ENCODE assay signal across 14 cellular contexts in the genomic region with DNA sequence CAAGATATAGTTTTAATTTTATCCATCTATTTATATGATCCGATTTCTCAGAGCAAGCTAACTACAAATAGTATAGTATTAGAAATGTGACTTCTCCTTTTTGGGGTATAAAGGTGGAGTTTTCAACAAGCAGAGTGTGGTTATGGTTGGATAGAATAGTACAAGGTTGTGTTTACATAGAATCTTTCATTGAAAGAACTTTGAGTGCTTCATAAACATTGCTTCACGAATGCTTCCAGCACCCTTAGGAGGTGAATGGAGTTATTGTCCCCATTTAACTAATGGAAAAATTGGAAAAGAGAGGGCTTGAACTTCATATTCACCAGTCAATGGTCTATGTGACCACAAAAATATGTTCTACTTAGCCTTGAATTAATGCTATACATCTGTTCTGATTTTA.
DNase-seq lines count a peak whose midpoint lies in the region; ATAC-seq, FAIRE-seq and TF ChIP-seq lines count a peak whose summit lies in the region.
"Had no signal": no experiment of that assay in that cellular context is flagged by ENCODE, and none has a peak within 500 bp of the region (broad histone marks: within the 10 kb centered on the region; RNA-seq: fewer than 3 reads in every experiment).

No MANE protein-coding gene starts in this region.

- POLR2A ChIA-PET in HepG2 (lab: Yijun Ruan, JAX), result interaction anchor here (1.2 to 2.2 kb wide), 2 partner anchors 134 to 135 kb away, joined by 3 to 9 read pairs; a partner anchor contains a TSS

- H2BK5ac ChIP-seq in H9 (ENCODE audit: insufficient read length, low read length), result no peak overlapping the region

- H3K4me1 Mint-ChIP-seq in H9, result peaks cover 10 to 11% of the 10 kb centered on the region in 2 experiments
- H3K4me1 Mint-ChIP-seq: CD4-positive, alpha-beta memory T cell; IgD-negative memory B cell had no signal

- H3K36me3 Mint-ChIP-seq in H9 (ENCODE audit: insufficient read depth in 1 of 3, low read depth in 3 of 3), result 0 out of 7 replicates have a peak, but pooled peaks cover 0 to 1% (median 0%) of the 10 kb centered on the region in 3 experiments
- H3K36me3 Mint-ChIP-seq: CD4-positive, alpha-beta memory T cell had no signal

- H2BK12ac ChIP-seq in H9 (ENCODE audit: insufficient read length, low read depth, low read length), result no peak overlapping the region

- H4K91ac ChIP-seq in H9 (ENCODE audit: insufficient read length, low read depth, low read length), result no peak overlapping the region

- H4K8ac ChIP-seq in H9 (replicated peaks; ENCODE audit: insufficient read length, low read depth, low read length), result no peak overlapping the region

- H3K9me3 ChIP-seq in HepG2 (ENCODE audit: low read length) (no peaks in the 10 kb centered on the region), right lobe of liver (no peaks in the 10 kb centered on the region), sigmoid colon (no peaks in the 10 kb centered on the region), H9 (ENCODE audit: control insufficient read depth, low read depth, low read length) (no peaks in the 10 kb centered on the region)
- H3K9me3 ChIP-seq: A549, BE2C had no signal

- TF ChIP-seq CTCF in HepG2 (CRISPR knock-in tag; IDR thresholded peaks at IDR 0.05) (no peak), right lobe of liver (IDR thresholded peaks at IDR 0.05) (no peak), sigmoid colon (IDR thresholded peaks at IDR 0.05) (no peak), H9 (conservative IDR thresholded peaks at IDR 0.05) (no peak)

- CTCF ChIA-PET in HepG2 (lab: Yijun Ruan, JAX; ENCODE audit: low intra/inter-chr PET ratio, low total read pairs), result no interaction called here

- TF ChIP-seq EP300 in HepG2 (IDR thresholded peaks at IDR 0.05; ENCODE audit: low read depth in 2 of 2, low read length in 2 of 2) (peak; percentile 46 to 93; a peak in 3 of 4 replicates), HepG2 (CRISPR knock-in tag; IDR thresholded peaks at IDR 0.05; ENCODE audit: borderline replicate concordance) (no peak), sigmoid colon (IDR thresholded peaks at IDR 0.05) (no peak)

- H4K20me1 ChIP-seq in HepG2 (ENCODE audit: insufficient read depth, low read length) (no peaks in the 10 kb centered on the region), H9 (ENCODE audit: control insufficient read depth, insufficient read depth, insufficient read length) (no peaks in the 10 kb centered on the region)

- no peak overlapping the region for H3K9ac ChIP-seq in HepG2 (ENCODE audit: insufficient read depth, low read depth, low read length)
- no peak overlapping the region for H3K9ac ChIP-seq in H9 (ENCODE audit: extremely low read depth, insufficient read length, low read length)

- H3T11ph ChIP-seq in H9 (ENCODE audit: low read length), result no peak overlapping the region

- no peak for TF ChIP-seq RAD21 in HepG2 (CRISPR knock-in tag; IDR thresholded peaks at IDR 0.05)

- H3K79me2 ChIP-seq in HepG2 (ENCODE audit: insufficient read depth, low read length) (no peaks in the 10 kb centered on the region), H9 (ENCODE audit: insufficient read depth, low read length) (no peaks in the 10 kb centered on the region)

- TF ChIP-seq POLR2A in HepG2 (IDR thresholded peaks at IDR 0.05; ENCODE audit: insufficient read depth in 1 of 2, low read depth in 2 of 2, low read length in 2 of 2), result no peak
- TF ChIP-seq POLR2A in right lobe of liver (IDR thresholded peaks at IDR 0.05), result no peak
- no peak for TF ChIP-seq POLR2A in sigmoid colon (IDR thresholded peaks at IDR 0.05)

- no peak overlapping the region for H3K4me3 Mint-ChIP-seq in H9
- H3K4me3 Mint-ChIP-seq: CD4-positive, alpha-beta memory T cell; IgD-negative memory B cell had no signal

- H3K18ac ChIP-seq in H9 (ENCODE audit: insufficient read length, low read depth, low read length), result no peak overlapping the region

- DNase-seq in HepG2 (ENCODE audit: low spot score) (peak; percentile 87), right lobe of liver (no peak), HuH-7 (ENCODE audit: low spot score) (peak; percentile 40), NCI-H510A treated with DMSO at 0.1 percent for 48 hours (lab: John Stamatoyannopoulos, UW) (peak; percentile 28), medulla oblongata (ENCODE audit: extremely low spot score) (no peak), sigmoid colon (no peak), H9 (no peak)
- DNase-seq: BE2C; CD4-positive, alpha-beta memory T cell had no signal

- H2AK5ac ChIP-seq in H9 (ENCODE audit: insufficient read length, low read length), result no peak overlapping the region

- peaks cover 2 to 3% of the 10 kb centered on the region in 2 experiments; a peak in 3 of 5 replicates for H3K9me3 Mint-ChIP-seq in H9
- H3K9me3 Mint-ChIP-seq: CD4-positive, alpha-beta memory T cell; IgD-negative memory B cell had no signal

- H3K4me3 ChIP-seq in HepG2 (replicated peaks in 1 of 3; ENCODE audit: insufficient read depth in 1 of 3, low read depth in 2 of 3, low read length in 3 of 3) (no peak overlapping the region), right lobe of liver (no peak overlapping the region), sigmoid colon (no peak overlapping the region)
- H3K4me3 ChIP-seq: A549 had no signal

- H3K14ac ChIP-seq in H9 (ENCODE audit: insufficient read depth, low read length), result no peak overlapping the region

- H2AFZ ChIP-seq in HepG2 (ENCODE audit: low read length), result no peak overlapping the region
- no peak overlapping the region for H2AFZ ChIP-seq in H9 (ENCODE audit: low read length)

- H2BK20ac ChIP-seq in H9 (ENCODE audit: low read depth, low read length, poor library complexity, severe bottlenecking), result no peak overlapping the region

- no peak overlapping the region for H3K56ac ChIP-seq in H9 (ENCODE audit: insufficient read length, low read depth, low read length)

- H3K36me3 ChIP-seq in HepG2 (replicated peaks in 1 of 2; ENCODE audit: control insufficient read depth in 1 of 2, insufficient read depth in 2 of 2, low read length in 2 of 2) (no peaks in the 10 kb centered on the region), right lobe of liver (no peaks in the 10 kb centered on the region), sigmoid colon (no peaks in the 10 kb centered on the region)
- H3K36me3 ChIP-seq: BE2C had no signal

- H4K5ac ChIP-seq in H9 (ENCODE audit: insufficient read length, low read depth, low read length), result no peak overlapping the region

- no TSS peak for BruUV-seq in HepG2 (replicated peaks; lab: Mats Ljungman, UMichigan)

- H3K4me2 ChIP-seq in HepG2 (ENCODE audit: low read depth, low read length) (peak overlapping the region; percentile 47), H9 (ENCODE audit: insufficient read depth, insufficient read length, low read length) (no peak overlapping the region)
- H3K4me2 ChIP-seq: A549 had no signal

- no peaks in the 10 kb centered on the region for H3K27me3 Mint-ChIP-seq in H9 (ENCODE audit: low read depth)
- H3K27me3 Mint-ChIP-seq: IgD-negative memory B cell had no signal

- ATAC-seq in HepG2 (peak; percentile 99), right lobe of liver (no peak)
- ATAC-seq: A549, HCT116 had no signal

- no peak overlapping the region for H3K23ac ChIP-seq in H9 (ENCODE audit: insufficient read length, low read depth, low read length)

- under 1% methylated on average over 2 of the region's 2 CpGs for WGBS in HepG2 (ENCODE audit: low lambda C conversion rate)
- 59% methylated on average over 2 of the region's 2 CpGs for WGBS in right lobe of liver (ENCODE audit: insufficient coverage, low coverage, low lambda C conversion rate, missing lambda C conversion rate)
- WGBS in sigmoid colon, 2 donors, result 53 to 78% methylated on average over 2 of the region's 2 CpGs
- WGBS in H9 (ENCODE audit: extremely low coverage, insufficient read length, low lambda C conversion rate), result no CpG with 5 or more reads among the region's 2 CpGs

- FAIRE-seq in HepG2 (lab: Jason Lieb, UNC) (peak; percentile 89), islet of Langerhans (lab: Jason Lieb, UNC) (peak; percentile 5)
- FAIRE-seq: A549 had no signal

- H2BK120ac ChIP-seq in H9 (ENCODE audit: low read depth, low read length, poor library complexity, severe bottlenecking), result no peak overlapping the region

- H3K4me1 ChIP-seq in HepG2 (ENCODE audit: insufficient read depth, low read length) (peaks cover 42% of the 10 kb centered on the region), right lobe of liver (no peaks in the 10 kb centered on the region), sigmoid colon (peaks cover 0 to 11% (median 4%) of the 10 kb centered on the region in 4 donors), H9 (ENCODE audit: insufficient read depth, low read length) (no peaks in the 10 kb centered on the region)
- H3K4me1 ChIP-seq: A549, BE2C had no signal

- H3K27ac ChIP-seq in HepG2 (ENCODE audit: extremely low read length, insufficient read depth, low read length) (peak overlapping the region; percentile 31), right lobe of liver (no peak overlapping the region), sigmoid colon (no peak overlapping the region), H9 (ENCODE audit: insufficient read length, low read depth, low read length) (no peak overlapping the region)
- H3K27ac ChIP-seq: A549, C4-2B had no signal

- intact Hi-C loops in HepG2 (cut with micrococcal nuclease; ENCODE audit: unreplicated experiment) (loop anchor here (1.0 kb wide), 3 partner anchors 11 to 134 kb away; a partner anchor contains a TSS), right lobe of liver (cut with DNase I) (no loop called here), sigmoid colon (cut with DNase I) (no loop called here)

- no peaks in the 10 kb centered on the region for H3K27me3 ChIP-seq in HepG2 (ENCODE audit: control insufficient read depth in 1 of 2, insufficient read depth in 2 of 2, low read length in 2 of 2)
- no peaks in the 10 kb centered on the region for H3K27me3 ChIP-seq in right lobe of liver
- no peaks in the 10 kb centered on the region for H3K27me3 ChIP-seq in sigmoid colon
- no peaks in the 10 kb centered on the region for H3K27me3 ChIP-seq in H9 (ENCODE audit: insufficient read depth, low read length)
- H3K27me3 ChIP-seq: BE2C had no signal

- H2BK15ac ChIP-seq in H9 (ENCODE audit: low read depth, low read length), result no peak overlapping the region

- H3K27ac Mint-ChIP-seq in H9, result no peak overlapping the region
- H3K27ac Mint-ChIP-seq: IgD-negative memory B cell had no signal

- H3K23me2 ChIP-seq in H9 (ENCODE audit: insufficient read length, low read depth, low read length, poor library complexity, severe bottlenecking), result no peaks in the 10 kb centered on the region

- no peak overlapping the region for H3K4ac ChIP-seq in H9 (ENCODE audit: low read depth, low read length)

- no peaks in the 10 kb centered on the region for H3K79me1 ChIP-seq in H9 (ENCODE audit: insufficient read depth, low read depth, low read length, poor library complexity, severe bottlenecking)

- in situ Hi-C loops in HepG2 (cut with HindIII; ENCODE audit: extremely low pct_ligation_motif_present, low pct_unique_long_range_greater_than_20kb), result no loop called here

TF ChIP-seq in HepG2, 621 proteins besides CTCF, POLR2A, EP300 and RAD21 (continues in another document):
- TF ChIP-seq SRSF9 (IDR thresholded peaks at IDR 0.05; ENCODE audit: borderline replicate concordance, insufficient read depth, low read depth, low read length, poor library complexity, severe bottlenecking) (no peak), ZNF644 (CRISPR knock-in tag; IDR thresholded peaks at IDR 0.05; ENCODE audit: low read depth) (peak; percentile 81), MED13 (CRISPR knock-in tag; IDR thresholded peaks at IDR 0.05) (0 out of 2 replicates have a peak, but pooled peaks have one; percentile 41), DMAP1 (CRISPR knock-in tag; IDR thresholded peaks at IDR 0.05) (no peak)

Comparison
In these comparisons a context has a peak if more than half of its experiments do, and no peak if none do; other contexts are left out.
1. DNase-seq: peak in HepG2 (single experiment), HuH-7 (single experiment) and NCI-H510A treated with DMSO at 0.1 percent for 48 hours (single experiment); none in right lobe of liver (0 of 3), medulla oblongata (single experiment), sigmoid colon (single experiment) and H9 (single experiment).